In the genomic region with DNA sequence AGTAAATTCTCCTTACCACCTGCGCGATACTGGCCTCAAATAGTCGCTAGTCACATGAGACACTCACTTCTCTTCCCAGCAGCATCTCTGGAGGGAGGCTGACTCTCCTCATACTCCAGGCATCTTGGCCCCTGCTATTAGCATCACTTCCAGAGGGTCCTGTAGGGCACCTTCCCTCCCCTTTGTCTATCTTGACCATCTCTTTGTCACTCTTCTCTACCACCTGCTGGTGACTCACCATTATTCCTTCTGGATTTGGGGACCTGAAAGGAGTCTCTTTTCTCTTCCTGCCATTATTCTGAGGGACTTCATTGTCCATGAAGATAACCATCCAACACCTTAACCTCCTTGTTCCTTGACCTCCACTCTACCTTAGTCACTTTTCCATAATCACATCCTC, we compare ENCODE assay signal across 27 cellular contexts. TPM values are rescaled to one million over a fixed set of nuclear protein-coding genes. Genes with fewer than 3 reads are reported as not detected.
DNase-seq lines count a peak whose midpoint lies in the region; ATAC-seq and TF ChIP-seq lines count a peak whose summit lies in the region.
"Had no signal": no experiment of that assay in that cellular context is flagged by ENCODE, and none has a peak within 500 bp of the region (broad histone marks: within the 10 kb centered on the region; RNA-seq: fewer than 3 reads in every experiment).

No MANE protein-coding gene starts in this region.

- H3K9ac ChIP-seq in MM.1S (ENCODE audit: low read length), result no peak overlapping the region
- H3K9ac ChIP-seq in endodermal cell (ENCODE audit: extremely low read depth, low read length, poor library complexity, severe bottlenecking), result no peak overlapping the region

- CTCF ChIA-PET in HEK293T (lab: Yijun Ruan, JAX), result no interaction called here

- POLR2A ChIA-PET in HEK293T (lab: Yijun Ruan, JAX), result no interaction called here

- TF ChIP-seq CTCF in 22Rv1 (IDR thresholded peaks at IDR 0.05) (peak; percentile 24; the same call in 1 of the 2 replicates), MM.1S (IDR thresholded peaks at IDR 0.05; ENCODE audit: low read length) (0 out of 2 replicates have a peak, but pooled peaks have one; percentile 10), endodermal cell (conservative IDR thresholded peaks at IDR 0.05) (peak; percentile 68)

- DNase-seq in DMS153 (lab: John Stamatoyannopoulos, UW), result peak; percentile 44
- DNase-seq in MM.1S, result no peak
- no peak for DNase-seq in endodermal cell
- DNase-seq in amniotic stem cell (lab: John Stamatoyannopoulos, UW), result no peak
- no peak for DNase-seq in NCI-H187 (lab: John Stamatoyannopoulos, UW)
- no peak for DNase-seq in HEK293T (ENCODE audit: extremely low spot score)
- DNase-seq: activated CD4-positive, alpha-beta memory T cell treated with anti-CD3 and anti-CD28 coated beads, Interleukin-2, amount 10 ng/mL, durations not matched to agents 7 days and 5 days; activated CD4-positive, CD25-positive, alpha-beta regulatory T cell; activated gamma-delta T cell; activated naive CD8-positive, alpha-beta T cell treated with anti-CD3 and anti-CD28 coated beads, Interleukin-2, amount 50 U/mL, for 24 hours; brain microvascular endothelial cell; CD4-positive, alpha-beta memory T cell; cortex of kidney; DMS79 treated with DMSO at 0.1 percent for 48 hours; kidney; mammary epithelial cell; NCI-H2029 treated with DMSO at 0.1 percent for 48 hours; NCI-H446; Peyer's patch; stimulated activated CD4-positive, alpha-beta T cell treated with anti-CD3 and anti-CD28 coated beads, Interleukin-4, amount 100 ng/mL, for 1 hour; stimulated activated naive CD4-positive, alpha-beta T cell had no signal

- H3K27ac ChIP-seq in 22Rv1 (no peak overlapping the region), MM.1S (ENCODE audit: low read length) (no peak overlapping the region), endodermal cell (ENCODE audit: low read depth, low read length) (no peak overlapping the region)
- H3K27ac ChIP-seq: brain microvascular endothelial cell, HL-60, Peyer's patch, SK-N-MC, thoracic aorta had no signal

- H3K9me3 Mint-ChIP-seq in endodermal cell, result no peaks in the 10 kb centered on the region
- H3K9me3 Mint-ChIP-seq: activated CD4-positive, alpha-beta memory T cell treated with anti-CD3 and anti-CD28 coated beads, Interleukin-2, amount 10 ng/mL, durations not matched to agents 7 days and 5 days; activated naive CD8-positive, alpha-beta T cell treated with anti-CD3 and anti-CD28 coated beads, Interleukin-2, amount 50 U/mL, for 24 hours; CD4-positive, alpha-beta memory T cell had no signal

- no peaks in the 10 kb centered on the region for H3K9me2 ChIP-seq in MM.1S (replicated peaks; ENCODE audit: insufficient read depth, low read length)

- H3K36me3 Mint-ChIP-seq in endodermal cell (ENCODE audit: low read depth), result no peaks in the 10 kb centered on the region
- H3K36me3 Mint-ChIP-seq: CD4-positive, alpha-beta memory T cell had no signal

- H4K20me1 ChIP-seq in MM.1S (ENCODE audit: insufficient read depth, low read length), result no peaks in the 10 kb centered on the region

- H3F3A ChIP-seq in MM.1S (ENCODE audit: insufficient read depth, low read length), result no peaks in the 10 kb centered on the region

- H3K4me1 ChIP-seq in MM.1S (ENCODE audit: low read length) (no peaks in the 10 kb centered on the region), endodermal cell (ENCODE audit: control insufficient read depth, insufficient read depth, low read length) (no peaks in the 10 kb centered on the region)

- no peak overlapping the region for H3K27ac Mint-ChIP-seq in endodermal cell
- H3K27ac Mint-ChIP-seq: activated CD4-positive, alpha-beta memory T cell treated with anti-CD3 and anti-CD28 coated beads, Interleukin-2, amount 10 ng/mL, durations not matched to agents 7 days and 5 days; activated naive CD8-positive, alpha-beta T cell treated with anti-CD3 and anti-CD28 coated beads, Interleukin-2, amount 50 U/mL, for 24 hours had no signal

- no peaks in the 10 kb centered on the region for H3K36me3 ChIP-seq in MM.1S (replicated peaks; ENCODE audit: insufficient read depth, low read length)
- no peaks in the 10 kb centered on the region for H3K36me3 ChIP-seq in endodermal cell (ENCODE audit: control insufficient read depth, insufficient read depth, low read length)
- H3K36me3 ChIP-seq: brain microvascular endothelial cell, Peyer's patch, thoracic aorta had no signal

- H3K79me2 ChIP-seq in MM.1S (ENCODE audit: low read length), result no peaks in the 10 kb centered on the region

- peaks cover 14% of the 10 kb centered on the region for H3K4me1 Mint-ChIP-seq in endodermal cell
- H3K4me1 Mint-ChIP-seq: activated CD4-positive, alpha-beta memory T cell treated with anti-CD3 and anti-CD28 coated beads, Interleukin-2, amount 10 ng/mL, durations not matched to agents 7 days and 5 days; activated naive CD8-positive, alpha-beta T cell treated with anti-CD3 and anti-CD28 coated beads, Interleukin-2, amount 50 U/mL, for 24 hours; CD4-positive, alpha-beta memory T cell had no signal

- H3K9me3 ChIP-seq in MM.1S (replicated peaks; ENCODE audit: insufficient read depth, low read length) (no peaks in the 10 kb centered on the region), endodermal cell (ENCODE audit: control insufficient read depth, low read length) (no peaks in the 10 kb centered on the region)
- H3K9me3 ChIP-seq: Peyer's patch, thoracic aorta had no signal

- peaks cover 2% of the 10 kb centered on the region for H3K27me3 Mint-ChIP-seq in endodermal cell (ENCODE audit: insufficient read depth)

- no peak overlapping the region for H3K4me3 ChIP-seq in MM.1S (ENCODE audit: low read length)
- H3K4me3 ChIP-seq in endodermal cell (ENCODE audit: low read length), result no peak overlapping the region
- H3K4me3 ChIP-seq: Peyer's patch, SK-N-MC, smooth muscle cell, thoracic aorta had no signal

- H3K27me3 ChIP-seq in MM.1S (replicated peaks; ENCODE audit: insufficient read depth, low read length) (no peaks in the 10 kb centered on the region), endodermal cell (ENCODE audit: control insufficient read depth, insufficient read depth, low read length, poor library complexity, severe bottlenecking) (no peaks in the 10 kb centered on the region)
- H3K27me3 ChIP-seq: Peyer's patch had no signal

- no peak overlapping the region for H3K4me2 ChIP-seq in MM.1S (ENCODE audit: low read depth, low read length)
- H3K4me2 ChIP-seq: smooth muscle cell had no signal

- no peak overlapping the region for H2AFZ ChIP-seq in MM.1S (ENCODE audit: low read length)

- no peak for ATAC-seq in HG03196 (IDR thresholded peaks at IDR 0.05; ENCODE audit: unreplicated experiment)
- ATAC-seq: activated naive CD8-positive, alpha-beta T cell treated with anti-CD3 and anti-CD28 coated beads, Interleukin-2, amount 50 U/mL, for 24 hours had no signal

- H3K4me3 Mint-ChIP-seq in endodermal cell, result no peak overlapping the region
- H3K4me3 Mint-ChIP-seq: activated CD4-positive, alpha-beta memory T cell treated with anti-CD3 and anti-CD28 coated beads, Interleukin-2, amount 10 ng/mL, durations not matched to agents 7 days and 5 days; activated naive CD8-positive, alpha-beta T cell treated with anti-CD3 and anti-CD28 coated beads, Interleukin-2, amount 50 U/mL, for 24 hours had no signal

- WGBS in endodermal cell (ENCODE audit: insufficient coverage in 1 of 2, insufficient read length in 1 of 2), 2 experiments, result 95 to 97% methylated on average over 3 of the region's 3 CpGs

TF ChIP-seq in HEK293T, 16 proteins besides CTCF, POLR2A, EP300 and RAD21:
- no peak for TF ChIP-seq LEF1 (IDR thresholded peaks at IDR 0.05; ENCODE audit: borderline replicate concordance)
- no peak for TF ChIP-seq TARDBP (IDR thresholded peaks at IDR 0.05)
- no peak for TF ChIP-seq FOXA1 (IDR thresholded peaks at IDR 0.05)

RNA-seq across cellular contexts. Expression of a gene that starts 31.7 kb away (rescaled TPM):
- total RNA-seq in endodermal cell, result under 1 TPM in 1 of 2 donors, not detected in 1; 0.04 TPM
- polyA plus RNA-seq in endodermal cell (2013, experiment 1 of 2), result 0.07 TPM
- polyA plus RNA-seq in endodermal cell (2013, experiment 2 of 2), result 0.12 TPM
- total RNA-seq: activated CD4-positive, alpha-beta memory T cell treated with anti-CD3 and anti-CD28 coated beads, Interleukin-2, amount 10 ng/mL, durations not matched to agents 7 days and 5 days; CD4-positive, alpha-beta memory T cell; mammary epithelial cell; smooth muscle cell; thoracic aorta had no signal
- polyA plus RNA-seq: smooth muscle cell had no signal

RNA-seq across cellular contexts. Expression of a gene that starts 53.5 kb away (rescaled TPM):
- total RNA-seq in endodermal cell, result 10 to 100 TPM; 72.8 to 82.0 TPM
- 52.4 TPM for polyA plus RNA-seq in endodermal cell (2013, experiment 1 of 2)
- 54.7 TPM for polyA plus RNA-seq in endodermal cell (2013, experiment 2 of 2)

Comparison
In these comparisons a context has a peak if more than half of its experiments do, and no peak if none do; other contexts are left out.
1. CTCF ChIP-seq: peak in every context shown above with its lines; median percentile 68 in endodermal cell; 24 in 22Rv1; 10 in MM.1S.